ENCODE assay signal across 28 cellular contexts in genomic region chr11:90908074-90908473, GRCh38.
A peak's percentile ranks its signal among the peaks of the same experiment; 100 is the strongest.
DNase-seq lines count a peak whose midpoint lies in the region; ATAC-seq, FAIRE-seq and TF ChIP-seq lines count a peak whose summit lies in the region.
"Had no signal": no experiment of that assay in that cellular context is flagged by ENCODE, and none has a peak within 500 bp of the region (broad histone marks: within the 10 kb centered on the region; RNA-seq: fewer than 3 reads in every experiment).

No MANE protein-coding gene starts in this region.

- peak; percentile 9 for DNase-seq in GM23338 (ENCODE audit: low spot score)
- peak; percentile 44 for DNase-seq in OCI-M1 (lab: John Stamatoyannopoulos, UW)
- DNase-seq in choroid plexus epithelial cell (ENCODE audit: low read depth) = peak; percentile 34
- no peak for DNase-seq in neural progenitor cell (ENCODE audit: low spot score)
- no peak for DNase-seq in omental fat pad (ENCODE audit: low spot score)
- DNase-seq in mesendoderm = no peak
- DNase-seq in GM12892 (ENCODE audit: insufficient read length) = no peak
- no peak for DNase-seq in right atrium auricular region (ENCODE audit: low spot score)
- DNase-seq: activated CD4-positive, alpha-beta T cell treated with anti-CD3 and anti-CD28 coated beads, Interleukin-2, amount 10 ng/mL, durations not matched to agents 7 days and 5 days; activated gamma-delta T cell treated with Interleukin-2 at 50 U/mL for 16 hours; activated T-cell treated with anti-CD3 and anti-CD28 coated beads, Interleukin-2, amount 50 U/mL, for 4 hours; body of pancreas; cerebellar nuclear complex; foreskin fibroblast; left colon; NCI-H1105; NCI-H2029 treated with DMSO at 0.1 percent for 48 hours; NCI-H226; SHP77 treated with DMSO at 0.1 percent for 48 hours; SW 1271; T-helper 9 cell; uterus had no signal

- no peak overlapping the region for H3K18ac ChIP-seq in mesendoderm (ENCODE audit: low read length)

- no peak for FAIRE-seq in GM12892 (lab: Jason Lieb, UNC)
- FAIRE-seq: H1 had no signal

- H3K36me3 Mint-ChIP-seq in GM23338 (ENCODE audit: low read depth) (no peaks in the 10 kb centered on the region), neural progenitor cell (no peaks in the 10 kb centered on the region)
- H3K36me3 Mint-ChIP-seq: memory B cell, WTC11 had no signal

- H3K27me3 ChIP-seq in GM23338 (ENCODE audit: insufficient read depth) (no peaks in the 10 kb centered on the region), neural progenitor cell (no peaks in the 10 kb centered on the region), mesendoderm (ENCODE audit: insufficient read depth, low read length, poor library complexity) (no peaks in the 10 kb centered on the region), right atrium auricular region (no peaks in the 10 kb centered on the region)
- H3K27me3 ChIP-seq: body of pancreas, uterus had no signal

- H2BK15ac ChIP-seq in mesendoderm (replicated peaks; ENCODE audit: low read depth) = no peak overlapping the region

- H3K27me3 Mint-ChIP-seq in GM23338 (ENCODE audit: insufficient read depth, low read depth, poor library complexity) (no peaks in the 10 kb centered on the region), neural progenitor cell (ENCODE audit: insufficient read depth, low read depth) (no peaks in the 10 kb centered on the region)
- H3K27me3 Mint-ChIP-seq: activated CD4-positive, alpha-beta T cell treated with anti-CD3 and anti-CD28 coated beads, Interleukin-2, amount 10 ng/mL, durations not matched to agents 7 days and 5 days; memory B cell; stimulated activated naive CD8-positive, alpha-beta T cell treated with anti-CD3 and anti-CD28 coated beads, Interleukin-15, Interleukin-2, amounts not matched to agents 100 ng/mL and 50 ng/mL, for 24 hours had no signal

- H3K9ac ChIP-seq in neural progenitor cell (no peak overlapping the region), mesendoderm (ENCODE audit: low read length) (no peak overlapping the region)

- no peak overlapping the region for H2AFZ ChIP-seq in GM23338
- H2AFZ ChIP-seq in neural progenitor cell (replicated peaks) = no peak overlapping the region

- TF ChIP-seq CTCF in GM23338 (conservative IDR thresholded peaks at IDR 0.05; ENCODE audit: low read depth in 2 of 2) (peak; percentile 33 to 39), choroid plexus epithelial cell (conservative IDR thresholded peaks at IDR 0.05; ENCODE audit: low read depth, low read length) (no peak), neural progenitor cell (IDR thresholded peaks at IDR 0.05) (peak; percentile 11), omental fat pad (IDR thresholded peaks at IDR 0.05) (no peak), right atrium auricular region (IDR thresholded peaks at IDR 0.05) (peak in 1 of 2 donors; percentile 16)

- no peak overlapping the region for H3K4me3 ChIP-seq in GM23338
- H3K4me3 ChIP-seq in choroid plexus epithelial cell (ENCODE audit: low read depth, low read length) = no peak overlapping the region
- H3K4me3 ChIP-seq in neural progenitor cell = no peak overlapping the region
- H3K4me3 ChIP-seq in mesendoderm (ENCODE audit: low read length) = no peak overlapping the region
- no peak overlapping the region for H3K4me3 ChIP-seq in right atrium auricular region
- H3K4me3 ChIP-seq: body of pancreas, skin epidermis, thoracic aorta, uterus had no signal

- H4K8ac ChIP-seq in mesendoderm (ENCODE audit: low read depth, low read length) = no peak overlapping the region

- H3K27ac ChIP-seq in GM23338 (ENCODE audit: low read depth) (no peak overlapping the region), neural progenitor cell (no peak overlapping the region), mesendoderm (ENCODE audit: low read depth, low read length) (no peak overlapping the region), right atrium auricular region (no peak overlapping the region)
- H3K27ac ChIP-seq: body of pancreas, skin epidermis, thoracic aorta, uterus had no signal

- no peak overlapping the region for H2AK5ac ChIP-seq in mesendoderm (ENCODE audit: low read length)

- no peak overlapping the region for H3K4me2 ChIP-seq in GM23338
- H3K4me2 ChIP-seq in neural progenitor cell = no peak overlapping the region
- no peak overlapping the region for H3K4me2 ChIP-seq in mesendoderm (ENCODE audit: low read length)

- H3K36me3 ChIP-seq in GM23338 (ENCODE audit: insufficient read depth) (no peaks in the 10 kb centered on the region), neural progenitor cell (no peaks in the 10 kb centered on the region), mesendoderm (ENCODE audit: control insufficient read depth, insufficient read depth, low read length) (no peaks in the 10 kb centered on the region), right atrium auricular region (no peaks in the 10 kb centered on the region)
- H3K36me3 ChIP-seq: thoracic aorta, uterus had no signal

- H3K79me1 ChIP-seq in mesendoderm (ENCODE audit: low read length) = no peaks in the 10 kb centered on the region

- no peak for TF ChIP-seq POLR2A in GM12892 (IDR thresholded peaks at IDR 0.05; ENCODE audit: low read depth, low read length)

- no CpG with 5 or more reads among the region's 3 CpGs for WGBS in mesendoderm (ENCODE audit: extremely low coverage, insufficient coverage, low lambda C conversion rate)

- H3K79me2 ChIP-seq in GM23338 (replicated peaks; ENCODE audit: insufficient read depth) = no peaks in the 10 kb centered on the region
- H3K79me2 ChIP-seq in neural progenitor cell (ENCODE audit: low read depth) = no peaks in the 10 kb centered on the region
- H3K79me2 ChIP-seq in mesendoderm (ENCODE audit: control insufficient read depth, insufficient read depth, low read length) = no peaks in the 10 kb centered on the region

- H3K27ac Mint-ChIP-seq in GM23338 (no peak overlapping the region), neural progenitor cell (no peak overlapping the region)
- H3K27ac Mint-ChIP-seq: activated CD4-positive, alpha-beta T cell treated with anti-CD3 and anti-CD28 coated beads, Interleukin-2, amount 10 ng/mL, durations not matched to agents 7 days and 5 days; memory B cell; stimulated activated naive CD8-positive, alpha-beta T cell treated with anti-CD3 and anti-CD28 coated beads, Interleukin-15, Interleukin-2, amounts not matched to agents 100 ng/mL and 50 ng/mL, for 24 hours; WTC11 had no signal

- no peaks in the 10 kb centered on the region for H3K9me3 Mint-ChIP-seq in GM23338
- H3K9me3 Mint-ChIP-seq in neural progenitor cell = no peaks in the 10 kb centered on the region
- H3K9me3 Mint-ChIP-seq: activated T-cell treated with anti-CD3 and anti-CD28 coated beads, Interleukin-2, amount 50 U/mL, for 4 hours; WTC11 had no signal

- no peaks in the 10 kb centered on the region for H4K20me1 ChIP-seq in GM23338 (replicated peaks; ENCODE audit: insufficient read depth)
- no peaks in the 10 kb centered on the region for H4K20me1 ChIP-seq in neural progenitor cell (ENCODE audit: low read depth)

- no peak overlapping the region for H3K23ac ChIP-seq in mesendoderm (ENCODE audit: low read length)

- no peak overlapping the region for H4K5ac ChIP-seq in mesendoderm (ENCODE audit: low read length)

- H3K9me3 ChIP-seq in neural progenitor cell (ENCODE audit: low read depth) (no peaks in the 10 kb centered on the region), right atrium auricular region (no peaks in the 10 kb centered on the region)
- H3K9me3 ChIP-seq: body of pancreas, thoracic aorta, uterus had no signal

- peaks cover 12% of the 10 kb centered on the region; the same call in 1 of the 2 replicates for H3K4me1 ChIP-seq in GM23338 (ENCODE audit: insufficient read depth)
- no peaks in the 10 kb centered on the region for H3K4me1 ChIP-seq in neural progenitor cell
- H3K4me1 ChIP-seq in mesendoderm (ENCODE audit: control insufficient read depth, low read depth, low read length) = no peaks in the 10 kb centered on the region
- H3K4me1 ChIP-seq in right atrium auricular region = no peaks in the 10 kb centered on the region
- H3K4me1 ChIP-seq: body of pancreas, uterus had no signal

- no peak overlapping the region for H3K56ac ChIP-seq in mesendoderm (ENCODE audit: low read length)

- no peaks in the 10 kb centered on the region for H3F3A ChIP-seq in GM23338 (replicated peaks; ENCODE audit: low read depth)
- H3F3A ChIP-seq in neural progenitor cell (ENCODE audit: low read depth) = no peaks in the 10 kb centered on the region

- no peak overlapping the region for H3K4ac ChIP-seq in mesendoderm (ENCODE audit: low read depth, low read length)

- H2BK120ac ChIP-seq in mesendoderm (ENCODE audit: low read depth, low read length) = no peak overlapping the region

- no peaks in the 10 kb centered on the region for H3K9me2 ChIP-seq in GM23338 (ENCODE audit: insufficient read depth)

- H2BK5ac ChIP-seq in mesendoderm (ENCODE audit: low read length) = no peak overlapping the region

- H3K4me3 Mint-ChIP-seq in GM23338 = no peak overlapping the region
- H3K4me3 Mint-ChIP-seq in neural progenitor cell = no peak overlapping the region
- H3K4me3 Mint-ChIP-seq: activated CD4-positive, alpha-beta T cell treated with anti-CD3 and anti-CD28 coated beads, Interleukin-2, amount 10 ng/mL, durations not matched to agents 7 days and 5 days; activated T-cell treated with anti-CD3 and anti-CD28 coated beads, Interleukin-2, amount 50 U/mL, for 4 hours; memory B cell; stimulated activated naive CD8-positive, alpha-beta T cell treated with anti-CD3 and anti-CD28 coated beads, Interleukin-15, Interleukin-2, amounts not matched to agents 100 ng/mL and 50 ng/mL, for 24 hours; WTC11 had no signal

- ATAC-seq in GM23338 = no peak
- ATAC-seq in omental fat pad (ENCODE audit: low FRiP score) = no peak
- ATAC-seq: activated T-cell treated with anti-CD3 and anti-CD28 coated beads, Interleukin-2, amount 50 U/mL, for 4 hours; body of pancreas; left colon; WTC11 had no signal

- H3K4me1 Mint-ChIP-seq in GM23338 (peaks cover 4% of the 10 kb centered on the region; the same call in 1 of the 3 replicates), neural progenitor cell (no peaks in the 10 kb centered on the region)
- H3K4me1 Mint-ChIP-seq: activated CD4-positive, alpha-beta T cell treated with anti-CD3 and anti-CD28 coated beads, Interleukin-2, amount 10 ng/mL, durations not matched to agents 7 days and 5 days; memory B cell had no signal

TF ChIP-seq in GM23338, 12 proteins besides CTCF, POLR2A, EP300 and RAD21:
- TF ChIP-seq STAT1 (IDR thresholded peaks at IDR 0.05; ENCODE audit: unreplicated experiment) (no peak), EZH2 (IDR thresholded peaks at IDR 0.05; ENCODE audit: low read depth, unreplicated experiment) (no peak), ZNF114 (CRISPR knock-in tag; IDR thresholded peaks at IDR 0.05) (no peak), JUNB (IDR thresholded peaks at IDR 0.05; ENCODE audit: unreplicated experiment) (no peak), EZH2phosphoT487 (IDR thresholded peaks at IDR 0.05; ENCODE audit: unreplicated experiment) (no peak)
TF ChIP-seq in GM23338: peak in this region for 0.

Comparison
In these comparisons a context has a peak if more than half of its experiments do, and no peak if none do; other contexts are left out.
1. DNase-seq: peak in GM23338 (single experiment), OCI-M1 (single experiment) and choroid plexus epithelial cell (single experiment); none in neural progenitor cell (single experiment), omental fat pad (single experiment), mesendoderm (single experiment), GM12892 (single experiment) and right atrium auricular region (single experiment).
2. CTCF ChIP-seq: peak in GM23338 (2 of 2) and neural progenitor cell (single experiment); none in choroid plexus epithelial cell (single experiment) and omental fat pad (0 of 3).